In the genomic region with DNA sequence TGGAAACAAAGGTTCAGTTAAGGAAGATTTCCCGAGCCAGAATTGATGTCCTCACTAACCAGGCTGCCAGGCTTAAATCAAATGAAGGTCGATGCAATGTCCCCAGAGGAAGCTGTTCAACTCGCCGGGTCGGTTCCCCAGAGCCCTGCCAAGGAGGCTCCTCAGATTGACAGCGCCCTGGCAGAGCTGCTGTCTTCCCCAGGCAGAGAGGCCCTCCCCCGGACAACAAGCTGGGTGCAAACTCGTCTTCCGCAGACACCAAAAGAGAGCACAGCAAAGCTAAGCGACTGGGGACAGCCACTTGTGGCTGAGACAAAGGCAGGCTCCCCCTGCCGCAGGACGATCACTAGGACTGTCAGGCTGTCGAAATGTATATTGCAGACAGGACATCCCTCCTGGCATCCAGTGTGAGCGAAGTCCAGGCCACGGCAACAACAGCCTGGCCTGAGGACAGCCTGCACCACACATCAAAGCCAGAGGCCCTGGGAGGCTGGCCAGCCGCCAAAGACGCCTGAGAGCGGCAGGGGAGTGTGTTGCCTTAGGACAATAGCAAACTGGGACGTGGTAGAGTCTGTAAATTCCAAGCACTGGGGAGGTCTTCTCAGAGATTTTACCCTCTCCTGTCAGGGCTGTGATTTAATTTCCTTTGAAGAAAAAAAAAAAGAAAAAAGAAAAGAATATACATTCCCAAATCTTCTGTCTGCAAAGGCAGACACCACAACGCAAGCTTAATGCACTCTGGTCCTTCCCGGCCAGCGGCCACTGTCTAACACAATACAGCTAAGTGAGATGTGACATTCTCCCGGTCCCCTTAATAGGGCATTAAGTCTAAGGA, we compare ENCODE assay signal across 8 cellular contexts.
DNase-seq lines count a peak whose midpoint lies in the region; ATAC-seq and TF ChIP-seq lines count a peak whose summit lies in the region.

No MANE protein-coding gene starts in this region.

- peak; percentile 88 for ATAC-seq in HCT116
- ATAC-seq in heart right ventricle: peak; percentile 91 to 97 (median 94)
- no peak for ATAC-seq in HG03354 (IDR thresholded peaks at IDR 0.05; ENCODE audit: poor library complexity, severe bottlenecking, unreplicated experiment)
- ATAC-seq in GM18498 (IDR thresholded peaks at IDR 0.05; ENCODE audit: unreplicated experiment): no peak

- H3K4me3 ChIP-seq in HCT116 (replicated peaks in 1 of 2; ENCODE audit: low read depth in 1 of 2, low read length in 2 of 2) (peak overlapping the region; percentile 26 to 58), heart right ventricle (peak overlapping the region in 9 of 10 donors; percentile 1 to 51 (median 37)), parathyroid adenoma (ENCODE audit: low read depth, low read length) (peak overlapping the region; percentile 8)

- no peak for TF ChIP-seq RAD21 in HCT116 (IDR thresholded peaks at IDR 0.05; ENCODE audit: low read depth)

- RAD21 ChIA-PET in HCT116 (lab: Charles Lee; ENCODE audit: low non-redundant PET in 1 of 2, low total read pairs in 2 of 2, uncharacterized antibody in 2 of 2, unreplicated experiment in 2 of 2): no interaction called here

- no peak for TF ChIP-seq CTCF in HCT116 (IDR thresholded peaks at IDR 0.05 in 2 of 3, conservative IDR thresholded peaks at IDR 0.05 in 1 of 3; ENCODE audit: borderline replicate concordance in 1 of 3, insufficient read depth in 1 of 3, low read depth in 2 of 3, low read length in 2 of 3)
- TF ChIP-seq CTCF in heart right ventricle (IDR thresholded peaks at IDR 0.05): peak in 2 of 9 donors; percentile 26 to 38
- no peak for TF ChIP-seq CTCF in parathyroid adenoma (IDR thresholded peaks at IDR 0.05)

- no peak for TF ChIP-seq POLR2A in HCT116 (IDR thresholded peaks at IDR 0.05; ENCODE audit: borderline replicate concordance, extremely low read depth, insufficient read depth, insufficient read length)

- H3K9me2 ChIP-seq in HCT116 (ENCODE audit: insufficient read depth): no peaks in the 10 kb centered on the region

- H3K4me2 ChIP-seq in HCT116 (ENCODE audit: low read length) (peak overlapping the region; percentile 94), parathyroid adenoma (ENCODE audit: low read length) (peak overlapping the region; percentile 44)

- no peaks in the 10 kb centered on the region for H3K36me3 ChIP-seq in HCT116 (ENCODE audit: control insufficient read depth in 1 of 2, insufficient read depth in 2 of 2, low read length in 2 of 2)
- H3K36me3 ChIP-seq in heart right ventricle: no peaks in the 10 kb centered on the region
- H3K36me3 ChIP-seq in parathyroid adenoma (ENCODE audit: control insufficient read depth, insufficient read depth, low read length): no peaks in the 10 kb centered on the region

- H3K9ac ChIP-seq in HCT116 (ENCODE audit: low read length) (peak overlapping the region; percentile 47), parathyroid adenoma (no peak overlapping the region)

- H3K79me2 ChIP-seq in HCT116 (ENCODE audit: insufficient read depth, low read length) (no peaks in the 10 kb centered on the region), parathyroid adenoma (peaks cover 7% of the 10 kb centered on the region)

- H3K27me3 ChIP-seq in HCT116 (ENCODE audit: insufficient read depth, low read length) (no peaks in the 10 kb centered on the region), heart right ventricle (no peaks in the 10 kb centered on the region), parathyroid adenoma (ENCODE audit: control insufficient read depth, insufficient read depth, low read length) (no peaks in the 10 kb centered on the region)

- CTCF ChIA-PET in HCT116 (lab: Charles Lee): interaction anchor here (1.6 kb wide), 1 partner anchor 99 kb away, joined by 3 read pairs; no protein-coding TSS in a partner anchor

- POLR2A ChIA-PET in HCT116 (lab: Charles Lee): no interaction called here

- H3K9me3 ChIP-seq in HCT116 (ENCODE audit: control insufficient read depth in 1 of 2, insufficient read depth in 1 of 2, low read depth in 1 of 2, low read length in 2 of 2): no peaks in the 10 kb centered on the region
- no peaks in the 10 kb centered on the region for H3K9me3 ChIP-seq in heart right ventricle
- no peaks in the 10 kb centered on the region for H3K9me3 ChIP-seq in parathyroid adenoma (ENCODE audit: control insufficient read depth, low read length)

- H2AFZ ChIP-seq in HCT116 (ENCODE audit: low read depth, low read length, poor library complexity, severe bottlenecking) (peak overlapping the region; percentile 26), parathyroid adenoma (peak overlapping the region; percentile 78)

- no TSS peak for BruUV-seq in HCT116 (replicated peaks; lab: Mats Ljungman, UMichigan)

- WGBS in heart right ventricle, 2 donors: 6 to 7% methylated on average over 23 of the region's 23 CpGs

- peaks cover 23 to 54% of the 10 kb centered on the region in 2 experiments for H3K4me1 ChIP-seq in HCT116 (ENCODE audit: control insufficient read depth in 1 of 2, insufficient read depth in 2 of 2, low read length in 2 of 2)
- H3K4me1 ChIP-seq in heart right ventricle: peaks cover 25 to 98% (median 88%) of the 10 kb centered on the region in 9 donors
- H3K4me1 ChIP-seq in parathyroid adenoma: peaks cover 30% of the 10 kb centered on the region

- intact Hi-C loops in HCT116 (cut with micrococcal nuclease) (no loop called here), heart right ventricle (cut with DNase I) (loop anchor here in 6 of 10 donors (2.0 to 10.0 kb wide), 6 partner anchors 23 to 101 kb away; partner anchors contain the start of gene HIVEP2 (in 4 of the 6))

- DNase-seq in AG08395 (ENCODE audit: low spot score) (peak; percentile 58), HCT116 (ENCODE audit: low read depth, low spot score) (peak; percentile 74), RPMI7951 (ENCODE audit: low read depth) (peak; percentile 97), anterior cingulate cortex (lab: John Stamatoyannopoulos, UW) (peak in 56 of 58 donors; percentile 15 to 92 (median 74)), heart right ventricle (peak; percentile 92 to 93)

- H4K20me1 ChIP-seq in HCT116 (ENCODE audit: insufficient read depth): no peaks in the 10 kb centered on the region

- H3K27ac ChIP-seq in HCT116 (ENCODE audit: low read depth, low read length) (peak overlapping the region; percentile 28), heart right ventricle (peak overlapping the region; percentile 69 to 92 (median 80)), parathyroid adenoma (peak overlapping the region; percentile 80)

TF ChIP-seq in HCT116, 20 proteins besides CTCF, POLR2A, EP300 and RAD21:
- no peak for TF ChIP-seq ELF1 (IDR thresholded peaks at IDR 0.05; ENCODE audit: borderline replicate concordance, low read depth)
- peak; percentile 62 for TF ChIP-seq POLR2AphosphoS5 (IDR thresholded peaks at IDR 0.05; ENCODE audit: low read depth, low read length)
- TF ChIP-seq TCF7L2 (IDR thresholded peaks at IDR 0.05; ENCODE audit: borderline replicate concordance, extremely low read depth, insufficient read depth, insufficient read length): peak; percentile 98
- no peak; the same call in 1 of the 2 replicates for TF ChIP-seq MAX (IDR thresholded peaks at IDR 0.05)
- peak; percentile 21 for TF ChIP-seq SP1 (IDR thresholded peaks at IDR 0.05; ENCODE audit: low read depth)

Comparison
In these comparisons a context has a peak if more than half of its experiments do, and no peak if none do; other contexts are left out.
1. ATAC-seq: peak in HCT116 (single experiment) and heart right ventricle (8 of 8); none in HG03354 (single experiment) and GM18498 (single experiment).
2. H3K27ac ChIP-seq: peak in every context shown above with its lines; median percentile 80 in heart right ventricle; 80 in parathyroid adenoma; 28 in HCT116.
3. Peak in every context shown above with its lines, with median percentiles within 50 percentile points of each other: DNase-seq and H3K4me3 ChIP-seq.